In the genomic region with DNA sequence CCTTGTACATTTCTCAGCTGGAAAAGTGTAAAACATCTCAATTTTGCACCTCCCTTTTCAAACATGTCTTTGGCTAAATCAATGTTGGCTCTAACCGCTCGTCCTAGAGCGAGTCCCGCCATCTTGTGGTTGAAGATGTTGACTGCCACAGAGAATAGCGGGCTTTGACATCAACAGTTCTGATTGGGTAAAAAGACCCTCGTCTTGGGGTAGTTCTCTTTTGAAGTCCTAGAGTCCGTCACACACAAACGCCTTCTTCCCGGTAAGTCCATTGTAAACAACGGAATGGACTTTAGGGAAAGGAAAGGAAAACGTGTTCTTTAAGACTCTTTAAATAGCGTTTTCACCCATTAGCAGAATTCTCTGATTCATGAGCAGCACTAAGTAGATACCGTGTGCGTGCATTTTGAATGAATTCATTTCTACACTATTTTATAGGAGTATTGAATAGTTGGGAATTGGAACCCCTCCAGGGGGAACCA, we compare ENCODE assay signal across 8 cellular contexts. TPM values are rescaled to one million over a fixed set of nuclear protein-coding genes. Genes with fewer than 3 reads are reported as not detected.
DNase-seq lines count a peak whose midpoint lies in the region; FAIRE-seq and TF ChIP-seq lines count a peak whose summit lies in the region.

No MANE protein-coding gene starts in this region.

- no peaks in the 10 kb centered on the region for H3K9me3 ChIP-seq in H9 (ENCODE audit: control insufficient read depth, low read depth, low read length)
- H3K9me3 ChIP-seq in skeletal muscle satellite cell (replicated peaks; ENCODE audit: low read length) = no peaks in the 10 kb centered on the region

- no peak overlapping the region for H3T11ph ChIP-seq in H9 (ENCODE audit: low read length)

- no CpG with 5 or more reads among the region's 14 CpGs for WGBS in H9 (ENCODE audit: extremely low coverage, insufficient read length, low lambda C conversion rate)

- no peak overlapping the region for H2BK15ac ChIP-seq in H9 (ENCODE audit: low read depth, low read length)

- H3K23ac ChIP-seq in H9 (ENCODE audit: insufficient read length, low read depth, low read length) = no peak overlapping the region

- H3K4me3 Mint-ChIP-seq in H9 (peak overlapping the region; percentile 91 to 97), immature natural killer cell (peak overlapping the region; percentile 94 to 97 (median 95))

- DNase-seq in GM12865 (ENCODE audit: low read depth) (peak; percentile 74), H9 (peak; percentile 84), LHCN-M2 (ENCODE audit: low read depth) (peak; percentile 89), T-helper 1 cell (peak in 3 of 5 donors; percentile 14 to 72 (median 29)), caudate nucleus (lab: John Stamatoyannopoulos, UW) (peak in 40 of 61 donors; percentile 2 to 68 (median 22)), immature natural killer cell (peak in 2 of 3 donors; percentile 13 to 21), RCC 7860 (ENCODE audit: low spot score) (no peak)

- no peak overlapping the region for H2BK20ac ChIP-seq in H9 (ENCODE audit: low read depth, low read length, poor library complexity, severe bottlenecking)

- no peak overlapping the region for H3K56ac ChIP-seq in H9 (ENCODE audit: insufficient read length, low read depth, low read length)

- no peak overlapping the region for H2BK120ac ChIP-seq in H9 (ENCODE audit: low read depth, low read length, poor library complexity, severe bottlenecking)

- FAIRE-seq in RCC 7860 (lab: Jason Lieb, UNC) = no peak

- H3K79me1 ChIP-seq in H9 (ENCODE audit: insufficient read depth, low read depth, low read length, poor library complexity, severe bottlenecking) = peaks cover 3% of the 10 kb centered on the region

- peaks cover 17 to 27% of the 10 kb centered on the region in 2 experiments for H3K4me1 Mint-ChIP-seq in H9
- H3K4me1 Mint-ChIP-seq in immature natural killer cell = peaks cover 30 to 42% of the 10 kb centered on the region in 2 donors

- H2AK5ac ChIP-seq in H9 (ENCODE audit: insufficient read length, low read length) = no peak overlapping the region

- no peak overlapping the region for H2BK12ac ChIP-seq in H9 (ENCODE audit: insufficient read length, low read depth, low read length)

- H4K20me1 ChIP-seq in H9 (ENCODE audit: control insufficient read depth, insufficient read depth, insufficient read length) = no peaks in the 10 kb centered on the region

- H4K5ac ChIP-seq in H9 (ENCODE audit: insufficient read length, low read depth, low read length) = no peak overlapping the region

- H3K23me2 ChIP-seq in H9 (ENCODE audit: insufficient read length, low read depth, low read length, poor library complexity, severe bottlenecking) = peaks cover 7% of the 10 kb centered on the region

- H3K14ac ChIP-seq in H9 (ENCODE audit: insufficient read depth, low read length) = no peak overlapping the region

- peak overlapping the region; percentile 2 for H3K27ac ChIP-seq in H9 (ENCODE audit: insufficient read length, low read depth, low read length)
- H3K27ac ChIP-seq in caudate nucleus (ENCODE audit: low read depth, low read length) = peak overlapping the region; percentile 79

- peak overlapping the region; percentile 99 for H3K4me2 ChIP-seq in H9 (ENCODE audit: insufficient read depth, insufficient read length, low read length)
- H3K4me2 ChIP-seq in skeletal muscle satellite cell (ENCODE audit: low read length) = peak overlapping the region; percentile 95

- H2AFZ ChIP-seq in H9 (ENCODE audit: low read length) = peak overlapping the region; percentile 99

- H4K91ac ChIP-seq in H9 (ENCODE audit: insufficient read length, low read depth, low read length) = no peak overlapping the region

- H2BK5ac ChIP-seq in H9 (ENCODE audit: insufficient read length, low read length) = no peak overlapping the region

- H3K27ac Mint-ChIP-seq in H9 (peak overlapping the region in 2 of 3 experiments; percentile 98; a peak in 2 of 7 replicates), immature natural killer cell (peak overlapping the region in 3 of 6 donors; percentile 73 to 88 (median 85))

- peak overlapping the region; percentile 56 for H4K8ac ChIP-seq in H9 (replicated peaks; ENCODE audit: insufficient read length, low read depth, low read length)

- H3K9me3 Mint-ChIP-seq in H9 (peaks cover 11% of the 10 kb centered on the region in 2 experiments), immature natural killer cell (no peaks in the 10 kb centered on the region)

- H3K18ac ChIP-seq in H9 (ENCODE audit: insufficient read length, low read depth, low read length) = no peak overlapping the region

- peak; percentile 40 for TF ChIP-seq CTCF in GM12865 (IDR thresholded peaks at IDR 0.05; ENCODE audit: insufficient read depth, low read depth, low read length, missing control alignments)
- TF ChIP-seq CTCF in H9 (conservative IDR thresholded peaks at IDR 0.05) = peak; percentile 76

- H3K4me3 ChIP-seq in GM12865 (ENCODE audit: low read depth, low read length) = peak overlapping the region; percentile 74
- peak overlapping the region; percentile 91 for H3K4me3 ChIP-seq in skeletal muscle satellite cell (ENCODE audit: low read length)

- H3K79me2 ChIP-seq in H9 (ENCODE audit: insufficient read depth, low read length) = peaks cover 8% of the 10 kb centered on the region; the same call in 1 of the 2 replicates

- H3K27me3 ChIP-seq in H9 (ENCODE audit: insufficient read depth, low read length) = no peaks in the 10 kb centered on the region
- H3K27me3 ChIP-seq in skeletal muscle satellite cell (ENCODE audit: control insufficient read depth, insufficient read depth, low read length) = peaks cover 16% of the 10 kb centered on the region

- H3K36me3 Mint-ChIP-seq in H9 (ENCODE audit: insufficient read depth in 1 of 3, low read depth in 3 of 3) = peaks cover 4 to 20% (median 15%) of the 10 kb centered on the region in 3 experiments; a peak in 6 of 7 replicates
- peaks cover 3 to 5% (median 4%) of the 10 kb centered on the region in 3 donors for H3K36me3 Mint-ChIP-seq in immature natural killer cell

- H3K9ac ChIP-seq in H9 (ENCODE audit: extremely low read depth, insufficient read length, low read length) (peak overlapping the region; percentile 39), skeletal muscle satellite cell (ENCODE audit: low read depth, low read length) (peak overlapping the region; percentile 87)

- no peak overlapping the region for H3K4ac ChIP-seq in H9 (ENCODE audit: low read depth, low read length)

- peaks cover 18% of the 10 kb centered on the region for H3K27me3 Mint-ChIP-seq in H9 (ENCODE audit: low read depth)
- peaks cover 0 to 25% (median 12%) of the 10 kb centered on the region in 3 donors for H3K27me3 Mint-ChIP-seq in immature natural killer cell (ENCODE audit: low read depth in 3 of 3)

- peaks cover 9% of the 10 kb centered on the region for H3K36me3 ChIP-seq in skeletal muscle satellite cell (ENCODE audit: insufficient read depth, low read length)

- H3K4me1 ChIP-seq in H9 (ENCODE audit: insufficient read depth, low read length) (peaks cover 2% of the 10 kb centered on the region; the same call in 1 of the 2 replicates), skeletal muscle satellite cell (ENCODE audit: control insufficient read depth, insufficient read depth, low read length) (peaks cover 6% of the 10 kb centered on the region)

RNA-seq across cellular contexts. Expression of a gene that starts 0.5 kb away (rescaled TPM):
- total RNA-seq in H9 (2021) = 70.0 and 77.7 TPM in 2 replicates
- total RNA-seq in LHCN-M2 (2014; rRNA removed) = 55.0 and 56.6 TPM in 2 replicates
- 39.4 TPM for polyA plus RNA-seq in LHCN-M2 (2012)
- polyA plus RNA-seq in immature natural killer cell = 10 to 100 TPM; 26.3 to 41.5 (median 33.2) TPM
- total RNA-seq in skeletal muscle satellite cell (2012; rRNA removed) = 50.4 and 56.1 TPM in 2 replicates

RNA-seq across cellular contexts. Expression of a gene that starts 13.5 kb away (rescaled TPM):
- total RNA-seq in H9 (2021) (20.2 and 21.3 TPM in 2 replicates), LHCN-M2 (2014; rRNA removed) (18.3 and 19.6 TPM in 2 replicates)
- polyA plus RNA-seq in LHCN-M2 (2012) = 2.1 TPM
- 1 to 10 TPM in 1 of 3 donors, under 1 TPM in 1, not detected in 1; 0.61 to 2.3 TPM for polyA plus RNA-seq in immature natural killer cell
- total RNA-seq in skeletal muscle satellite cell (2012; rRNA removed) = 4.8 and 7.9 TPM in 2 replicates

RNA-seq across cellular contexts. Expression of a gene that starts 49.6 kb away (rescaled TPM):
- total RNA-seq in H9 (2021) = 0.11 and 0.13 TPM in 2 replicates
- 216 and 251 TPM in 2 replicates for total RNA-seq in LHCN-M2 (2014; rRNA removed)
- polyA plus RNA-seq in LHCN-M2 (2012) = 641 TPM
- not detected for polyA plus RNA-seq in immature natural killer cell
- 8.9 and 118 TPM in 2 replicates for total RNA-seq in skeletal muscle satellite cell (2012; rRNA removed)

Comparison
In these comparisons a context has a peak if more than half of its experiments do, and no peak if none do; other contexts are left out.
1. RNA of a gene that starts 49.6 kb away (total RNA-seq): 216 to 251 TPM in LHCN-M2; 0.11 to 0.13 TPM in H9; every median in the first group is over 100 times any median in the second.